Comparison of ENCODE assay signal across 11 cellular contexts in the genomic region with DNA sequence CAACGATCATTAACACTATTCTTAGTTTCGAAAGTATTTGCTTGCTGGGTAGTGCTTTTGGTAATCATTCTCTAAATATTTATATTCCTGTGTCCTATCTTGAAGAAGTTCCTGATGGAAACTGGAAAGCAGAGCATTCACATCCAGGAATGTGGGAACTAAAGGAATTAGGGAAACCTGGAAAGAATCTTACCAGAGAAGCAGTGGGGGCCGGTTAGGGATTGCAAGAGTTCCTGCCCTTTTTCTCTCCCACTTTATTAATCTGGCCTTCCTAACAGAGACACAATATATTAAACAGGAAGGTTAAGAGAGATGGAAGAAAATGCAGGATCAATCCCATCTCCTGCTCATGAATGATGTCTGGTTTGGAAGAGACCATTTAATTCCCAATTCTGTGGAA. TPM values are rescaled to one million over a fixed set of nuclear protein-coding genes. Genes with fewer than 3 reads are reported as not detected.
DNase-seq lines count a peak whose midpoint lies in the region; ATAC-seq and TF ChIP-seq lines count a peak whose summit lies in the region.
"Had no signal": no experiment of that assay in that cellular context is flagged by ENCODE, and none has a peak within 500 bp of the region (broad histone marks: within the 10 kb centered on the region; RNA-seq: fewer than 3 reads in every experiment).

No MANE protein-coding gene starts in this region.

- peaks cover 55% of the 10 kb centered on the region for H3K4me1 Mint-ChIP-seq in chondrocyte (ENCODE audit: low read depth)

- H3K4me1 ChIP-seq in HUES64 (ENCODE audit: insufficient read depth, low read length) (peaks cover 30% of the 10 kb centered on the region), muscle layer of duodenum (ENCODE audit: control insufficient read depth in 1 of 2, insufficient read depth in 2 of 2, low read length in 2 of 2) (peaks cover 3 to 22% of the 10 kb centered on the region in 2 donors)

- no peaks in the 10 kb centered on the region for H3K9me3 ChIP-seq in HUES64 (ENCODE audit: insufficient read depth, low read depth, low read length)
- H3K9me3 ChIP-seq in muscle layer of duodenum (ENCODE audit: control insufficient read depth in 1 of 2, low read length in 2 of 2), result no peaks in the 10 kb centered on the region

- ATAC-seq in GM21526 (IDR thresholded peaks at IDR 0.05; ENCODE audit: low FRiP score, unreplicated experiment), result no peak
- no peak for ATAC-seq in HG02938 (IDR thresholded peaks at IDR 0.05; ENCODE audit: unreplicated experiment)
- ATAC-seq in HG02623 (IDR thresholded peaks at IDR 0.05; ENCODE audit: unreplicated experiment), result no peak

- intact Hi-C loops in head of caudate nucleus (cut with DNase I), result loop anchor here (10.0 kb wide), 1 partner anchor 117 kb away; a partner anchor contains a TSS

- no peak for DNase-seq in AG10803 (ENCODE audit: low read depth)
- no peak for DNase-seq in chondrocyte (ENCODE audit: low spot score)
- no peak for DNase-seq in head of caudate nucleus
- DNase-seq: HCEC 1CT had no signal

- no peaks in the 10 kb centered on the region for H3K27me3 ChIP-seq in HUES64 (ENCODE audit: insufficient read depth, low read length)
- H3K27me3 ChIP-seq in muscle layer of duodenum (ENCODE audit: low read depth, low read length), result no peaks in the 10 kb centered on the region

- H3K4me3 Mint-ChIP-seq in chondrocyte (ENCODE audit: unreplicated experiment), result peak overlapping the region; percentile 5

- H3K36me3 ChIP-seq in HUES64 (ENCODE audit: insufficient read depth, low read length), result no peaks in the 10 kb centered on the region; the same call in 1 of the 2 replicates
- peaks cover 0 to 12% of the 10 kb centered on the region in 2 donors for H3K36me3 ChIP-seq in muscle layer of duodenum (ENCODE audit: control insufficient read depth in 1 of 2, insufficient read depth in 2 of 2, low read length in 2 of 2)

- no peaks in the 10 kb centered on the region for H3K9me3 Mint-ChIP-seq in chondrocyte (ENCODE audit: low read depth)

- H3K27ac ChIP-seq in HUES64 (ENCODE audit: low read depth, low read length) (peak overlapping the region; percentile 80), muscle layer of duodenum (ENCODE audit: low read length) (peak overlapping the region; percentile 49)

- H3K9ac ChIP-seq in HUES64 (ENCODE audit: low read depth, low read length), result peak overlapping the region; percentile 57; the same call in 1 of the 2 replicates

- H3K4me3 ChIP-seq in AG10803 (ENCODE audit: low read length) (peak overlapping the region; percentile 24), HUES64 (ENCODE audit: low read length) (peak overlapping the region; percentile 49), muscle layer of duodenum (ENCODE audit: low read depth in 1 of 2, low read length in 2 of 2) (peak overlapping the region in 1 of 2 donors; percentile 38)

- H3K27me3 Mint-ChIP-seq in chondrocyte (ENCODE audit: low read depth), result no peaks in the 10 kb centered on the region

- WGBS in HUES64, result 40% methylated on average over 1 of the region's 3 CpGs

- H3K36me3 Mint-ChIP-seq in chondrocyte (ENCODE audit: low read depth), result no peaks in the 10 kb centered on the region

- TF ChIP-seq CTCF in AG10803 (conservative IDR thresholded peaks at IDR 0.05; ENCODE audit: low read length) (no peak), chondrocyte (IDR thresholded peaks at IDR 0.05) (no peak)

- H3K27ac Mint-ChIP-seq in chondrocyte (ENCODE audit: unreplicated experiment), result peak overlapping the region; percentile 94

RNA-seq across cellular contexts. Expression of a gene that starts 52.1 kb away (rescaled TPM):
- polyA plus RNA-seq in HUES64 (2013, experiment 1 of 2), result 2.7 TPM
- polyA plus RNA-seq in HUES64 (2013, experiment 2 of 2), result 1.4 TPM
- not detected in 3 replicates for total RNA-seq in chondrocyte
- total RNA-seq: Daoy, M059J had no signal
